8 cellular contexts compared by ENCODE assay signal in the genomic region with DNA sequence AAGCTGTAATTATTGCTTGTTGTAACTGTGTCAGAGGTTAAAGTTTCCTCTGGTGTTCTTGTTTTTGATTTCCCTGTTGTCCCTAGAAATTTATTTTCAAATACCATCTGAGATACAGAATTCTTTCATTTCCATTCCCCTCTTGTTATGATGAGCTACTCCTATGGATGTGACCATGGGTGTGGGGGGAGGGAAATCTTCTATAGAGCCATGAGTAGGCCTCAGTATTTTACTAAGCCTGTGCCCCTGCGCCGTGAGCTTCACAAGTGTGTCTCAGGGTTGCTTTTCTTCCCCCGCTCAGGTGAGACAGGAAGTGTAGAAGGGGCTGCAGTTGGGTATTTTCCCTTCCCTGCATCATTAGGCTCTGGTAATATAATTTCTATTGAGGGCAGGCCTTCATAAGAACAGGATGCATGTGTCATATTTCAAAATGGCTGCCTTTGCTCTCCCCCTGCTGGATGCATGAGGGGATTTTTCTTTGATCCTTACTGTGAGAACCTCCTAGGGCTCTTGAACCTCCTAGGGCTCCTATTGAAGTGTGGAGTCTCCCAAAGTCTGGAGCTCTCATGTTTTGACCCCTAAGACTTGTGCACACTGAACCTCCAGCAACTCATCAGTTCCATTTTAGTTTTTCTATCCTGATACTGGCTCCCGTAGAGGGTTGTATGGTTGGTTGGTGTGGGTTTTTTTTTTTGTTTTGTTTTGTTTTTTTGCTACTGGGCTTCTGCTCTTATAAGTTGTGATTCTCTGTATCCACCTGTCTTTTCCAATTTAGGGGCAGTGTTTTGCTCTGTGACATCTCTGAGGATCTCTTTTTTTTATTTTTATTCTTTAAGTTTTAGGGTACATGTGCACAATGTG.
DNase-seq lines count a peak whose midpoint lies in the region; ATAC-seq and TF ChIP-seq lines count a peak whose summit lies in the region.

No MANE protein-coding gene starts in this region.

- intact Hi-C loops in left colon (cut with DNase I, micrococcal nuclease): loop anchor here in 1 of 2 donors (5.0 kb wide), 1 partner anchor 161 kb away; no protein-coding TSS in a partner anchor

- in situ Hi-C loops in GM13976 (cut with MboI; ENCODE audit: low sequenced_read_pairs, unreplicated experiment): loop anchor here (25.0 kb wide), 1 partner anchor 166 kb away; no protein-coding TSS in a partner anchor

- no peak for TF ChIP-seq POLR2A in GM18505 (IDR thresholded peaks at IDR 0.05; ENCODE audit: borderline replicate concordance, extremely low read depth, insufficient read depth, insufficient read length)

- POLR2A ChIA-PET in AG04449 (lab: Yijun Ruan, JAX): interaction anchor here (1.0 kb wide), 1 partner anchor 43 kb away, joined by 3 read pairs; no protein-coding TSS in a partner anchor

- CTCF ChIA-PET in AG04449 (lab: Yijun Ruan, JAX): interaction anchor here (0.5 to 3.6 kb wide), 38 partner anchors 8 to 1147 kb away, joined by 3 to 69 read pairs (median 4); no protein-coding TSS in a partner anchor

- DNase-seq in AG04449 (ENCODE audit: low read depth, low spot score) (no peak), GM13976 (ENCODE audit: low spot score) (peak; percentile 17), HT1080 (ENCODE audit: low read depth) (peak; percentile 42), astrocyte of the hippocampus (ENCODE audit: low read depth, low spot score) (peak; percentile 59), left colon (peak in 1 of 2 donors; percentile 50), NCI-H1694 (lab: John Stamatoyannopoulos, UW) (no peak), activated gamma-delta T cell treated with Interleukin-2 at 50 U/mL for 16 hours (no peak)

- peak; percentile 61 for TF ChIP-seq CTCF in AG04449 (IDR thresholded peaks at IDR 0.05; ENCODE audit: insufficient read depth, low read length, missing control alignments)
- peak; percentile 30 for TF ChIP-seq CTCF in GM13976 (IDR thresholded peaks at IDR 0.05; ENCODE audit: borderline replicate concordance, control extremely low read depth, extremely low read depth, insufficient read depth, missing control alignments)

- H3K4me3 ChIP-seq in AG04449 (ENCODE audit: low read depth, low read length): no peak overlapping the region

- ATAC-seq in left colon (peak; percentile 62), GM18505 (IDR thresholded peaks at IDR 0.05; ENCODE audit: unreplicated experiment) (no peak)

Comparison
In these comparisons a context has a peak if more than half of its experiments do, and no peak if none do; other contexts are left out.
1. DNase-seq: peak in GM13976 (single experiment), HT1080 (single experiment) and astrocyte of the hippocampus (single experiment); none in AG04449 (single experiment), NCI-H1694 (single experiment) and activated gamma-delta T cell treated with Interleukin-2 at 50 U/mL for 16 hours (single experiment).